In genomic region chr20:49936153-49937022, GRCh38 we compare ENCODE assay signal across 7 cellular contexts. TPM values are rescaled to one million over a fixed set of nuclear protein-coding genes. Genes with fewer than 3 reads are reported as not detected.
DNase-seq lines count a peak whose midpoint lies in the region; ATAC-seq and TF ChIP-seq lines count a peak whose summit lies in the region.

RNF114 (plus strand) TSS chr20:49936397; CDS start chr20:49936413, 16 bp downstream.

- H3K36me3 Mint-ChIP-seq in MCF 10A (ENCODE audit: insufficient read depth, unreplicated experiment), result peaks cover 24% of the 10 kb centered on the region

- H3K27me3 ChIP-seq in iPS-18a (ENCODE audit: control insufficient read depth, insufficient read depth, low read length), result no peaks in the 10 kb centered on the region
- no peaks in the 10 kb centered on the region for H3K27me3 ChIP-seq in skeletal muscle satellite cell (ENCODE audit: control insufficient read depth, insufficient read depth, low read length)

- H3K36me3 ChIP-seq in iPS-18a (ENCODE audit: control insufficient read depth, low read depth, low read length) (peaks cover 16% of the 10 kb centered on the region), skeletal muscle satellite cell (ENCODE audit: insufficient read depth, low read length) (peaks cover 6% of the 10 kb centered on the region)

- H3K27me3 Mint-ChIP-seq in MCF 10A (ENCODE audit: insufficient read depth, unreplicated experiment), result no peaks in the 10 kb centered on the region

- no TSS peak for BruUV-seq in MCF 10A (replicated peaks; lab: Mats Ljungman, UMichigan)

- POLR2A ChIA-PET in MCF 10A (lab: Yijun Ruan, JAX), result interaction anchor here (0.5 to 6.0 kb wide), 27 partner anchors 10 to 1302 kb away, joined by 3 to 146 read pairs (median 4); partner anchors contain the start of genes SLC9A8, SPATA2, UBE2V1 and ZNFX1

- H3K27ac ChIP-seq in VCaP (peak within 1 kb of the TSS; percentile 92), iPS-18a (ENCODE audit: low read length) (no peak within 1 kb of the TSS)

- peak; percentile 94 for DNase-seq in NCI-H2196 (lab: John Stamatoyannopoulos, UW; ENCODE audit: unreplicated experiment)
- DNase-seq in MCF 10A (ENCODE audit: unreplicated experiment), result peak; percentile 90

- peaks cover 23% of the 10 kb centered on the region for H3K4me1 Mint-ChIP-seq in MCF 10A (ENCODE audit: insufficient read depth, unreplicated experiment)

- H3K9ac ChIP-seq in iPS-18a (ENCODE audit: low read length) (peak within 1 kb of the TSS; percentile 76), skeletal muscle satellite cell (ENCODE audit: low read depth, low read length) (peak within 1 kb of the TSS; percentile 96)

- H3K4me1 ChIP-seq in iPS-18a (ENCODE audit: control insufficient read depth, low read depth, low read length) (peaks cover 7% of the 10 kb centered on the region), skeletal muscle satellite cell (ENCODE audit: control insufficient read depth, insufficient read depth, low read length) (peaks cover 21% of the 10 kb centered on the region)

- no peaks in the 10 kb centered on the region for H3K9me3 ChIP-seq in iPS-18a (ENCODE audit: control insufficient read depth, low read depth, low read length)
- no peaks in the 10 kb centered on the region for H3K9me3 ChIP-seq in skeletal muscle satellite cell (replicated peaks; ENCODE audit: low read length)

- no peaks in the 10 kb centered on the region for H3K9me3 Mint-ChIP-seq in MCF 10A (ENCODE audit: unreplicated experiment)

- H3K27ac Mint-ChIP-seq in MCF 10A (ENCODE audit: low read depth, unreplicated experiment), result peak within 1 kb of the TSS; percentile 69

- H3K4me2 ChIP-seq in skeletal muscle satellite cell (ENCODE audit: low read length), result peak within 1 kb of the TSS; percentile 97

- intact Hi-C loops in MCF 10A (cut with micrococcal nuclease), result no loop called here

- CTCF ChIA-PET in MCF 10A (lab: Yijun Ruan, JAX), result interaction anchor here (0.6 to 3.4 kb wide), 4 partner anchors 20 to 233 kb away, joined by 3 to 23 read pairs (median 8); no protein-coding TSS in a partner anchor

- ATAC-seq in GM18511 (IDR thresholded peaks at IDR 0.05; ENCODE audit: unreplicated experiment) (peak; percentile 67), HG03025 (IDR thresholded peaks at IDR 0.05; ENCODE audit: low FRiP score, unreplicated experiment) (peak; percentile 53)

- H3K4me3 Mint-ChIP-seq in MCF 10A (ENCODE audit: unreplicated experiment), result peak within 1 kb of the TSS; percentile 85

- H3K4me3 ChIP-seq in iPS-18a (ENCODE audit: low read length), result peak within 1 kb of the TSS; percentile 98
- peak within 1 kb of the TSS; percentile 98 for H3K4me3 ChIP-seq in skeletal muscle satellite cell (ENCODE audit: low read length)

- TF ChIP-seq CTCF in VCaP (conservative IDR thresholded peaks at IDR 0.05), result no peak
- no peak for TF ChIP-seq CTCF in MCF 10A (IDR thresholded peaks at IDR 0.05; ENCODE audit: unreplicated experiment)

RNA-seq across cellular contexts. Expression of gene RNF114, which starts in this region (rescaled TPM):
- total RNA-seq in MCF 10A (2022), result 40.0 and 48.6 TPM in 2 replicates
- total RNA-seq in skeletal muscle satellite cell (2012; rRNA removed), result 81.4 and 126 TPM in 2 replicates
